Comparison of ENCODE assay signal across 1 cellular context in genomic region chr11:66549696-66550095, GRCh38.
A peak's percentile ranks its signal among the peaks of the same experiment; 100 is the strongest.
TF ChIP-seq lines count a peak whose summit lies in the region.

No MANE protein-coding gene starts in this region.

TF ChIP-seq in HepG2, 621 proteins besides CTCF, POLR2A, EP300 and RAD21:
- TF ChIP-seq ZMYM3 (CRISPR knock-in tag; IDR thresholded peaks at IDR 0.05) (peak; percentile 58; the same call in 1 of the 2 replicates), ZNF180 (CRISPR knock-in tag; IDR thresholded peaks at IDR 0.05; ENCODE audit: borderline replicate concordance, low read depth) (no peak)
